Comparison of ENCODE assay signal across 1 cellular context in genomic region chr11:60658409-60658808, GRCh38.
TF ChIP-seq lines count a peak whose summit lies in the region.

No MANE protein-coding gene starts in this region.

TF ChIP-seq in SK-N-SH treated with all-trans-retinoic acid at 6 μM for 48 hours, 23 proteins besides CTCF, POLR2A, EP300 and RAD21 (continued from another document):
- TF ChIP-seq POU6F1 (CRISPR knock-in tag; IDR thresholded peaks at IDR 0.05; ENCODE audit: borderline replicate concordance, low read depth) (no peak), ESRRG (CRISPR knock-in tag; IDR thresholded peaks at IDR 0.05) (no peak), GLIS3 (CRISPR knock-in tag; IDR thresholded peaks at IDR 0.05) (no peak), ZFP3 (CRISPR knock-in tag; IDR thresholded peaks at IDR 0.05) (no peak), SNAI2 (CRISPR knock-in tag; IDR thresholded peaks at IDR 0.05) (no peak)
